ENCODE assay signal across 13 cellular contexts in the genomic region with DNA sequence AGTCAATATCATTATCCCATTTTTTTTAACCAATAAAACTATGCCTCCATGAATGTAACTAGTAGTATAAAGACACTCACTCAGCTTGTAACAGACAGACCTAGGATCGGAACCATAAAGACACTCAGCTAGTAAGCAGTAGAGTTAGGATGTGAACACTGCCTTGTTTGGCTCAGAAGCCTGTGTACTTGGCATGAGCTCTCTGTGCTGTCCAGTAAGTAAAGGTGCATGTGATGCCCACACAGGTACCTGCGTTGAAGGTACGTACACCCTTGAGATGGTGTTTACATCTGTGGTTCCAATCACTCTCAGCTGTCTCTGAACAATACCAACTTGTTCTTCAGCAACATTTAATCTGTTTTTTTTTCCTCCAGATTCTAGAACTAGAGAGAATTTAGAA.
DNase-seq lines count a peak whose midpoint lies in the region; ATAC-seq and TF ChIP-seq lines count a peak whose summit lies in the region.
"Had no signal": no experiment of that assay in that cellular context is flagged by ENCODE, and none has a peak within 500 bp of the region (broad histone marks: within the 10 kb centered on the region; RNA-seq: fewer than 3 reads in every experiment).

No MANE protein-coding gene starts in this region.

- H3K4me3 Mint-ChIP-seq in natural killer cell treated with Interleukin-12 subunit alpha and Interleukin-12 subunit beta and Interleukin-15 and Interleukin-18, amount 100 ng/mL, for 72 hours = peak overlapping the region; percentile 62
- H3K4me3 Mint-ChIP-seq in natural killer cell = no peak overlapping the region
- H3K4me3 Mint-ChIP-seq in activated T-helper 1 cell treated with anti-CD3 and anti-CD28 coated beads, Interleukin-12 subunit alpha, Interleukin-12 subunit beta, Interleukin-2, Interleukin-4 antibody, amounts not matched to agents 30 ng/mL and 10 ng/mL and 1 ng/mL, durations not matched to agents 14 hours and 24 hours and 36 hours = no peak overlapping the region
- no peak overlapping the region for H3K4me3 Mint-ChIP-seq in memory B cell

- H3K9me3 Mint-ChIP-seq in natural killer cell treated with Interleukin-12 subunit alpha and Interleukin-12 subunit beta and Interleukin-15 and Interleukin-18, amount 100 ng/mL, for 72 hours = peaks cover 3% of the 10 kb centered on the region
- H3K9me3 Mint-ChIP-seq in natural killer cell (no peaks in the 10 kb centered on the region), memory B cell (no peaks in the 10 kb centered on the region)
- H3K9me3 Mint-ChIP-seq in activated T-helper 1 cell treated with anti-CD3 and anti-CD28 coated beads, Interleukin-12 subunit alpha, Interleukin-12 subunit beta, Interleukin-2, Interleukin-4 antibody, amounts not matched to agents 30 ng/mL and 10 ng/mL and 1 ng/mL, durations not matched to agents 14 hours and 24 hours and 36 hours = no peaks in the 10 kb centered on the region

- peaks cover 12% of the 10 kb centered on the region for H3K36me3 Mint-ChIP-seq in natural killer cell treated with Interleukin-12 subunit alpha and Interleukin-12 subunit beta and Interleukin-15 and Interleukin-18, amount 100 ng/mL, for 72 hours
- H3K36me3 Mint-ChIP-seq in natural killer cell (no peaks in the 10 kb centered on the region), memory B cell (no peaks in the 10 kb centered on the region)
- H3K36me3 Mint-ChIP-seq in activated T-helper 1 cell treated with anti-CD3 and anti-CD28 coated beads, Interleukin-12 subunit alpha, Interleukin-12 subunit beta, Interleukin-2, Interleukin-4 antibody, amounts not matched to agents 30 ng/mL and 10 ng/mL and 1 ng/mL, durations not matched to agents 14 hours and 24 hours and 36 hours (ENCODE audit: low read depth) = peaks cover 2% of the 10 kb centered on the region

- no peaks in the 10 kb centered on the region for H3K27me3 Mint-ChIP-seq in natural killer cell treated with Interleukin-12 subunit alpha and Interleukin-12 subunit beta and Interleukin-15 and Interleukin-18, amount 100 ng/mL, for 72 hours
- peaks cover 0 to 16% of the 10 kb centered on the region in 2 donors for H3K27me3 Mint-ChIP-seq in natural killer cell (ENCODE audit: low read depth in 2 of 2)
- H3K27me3 Mint-ChIP-seq in activated T-helper 1 cell treated with anti-CD3 and anti-CD28 coated beads, Interleukin-12 subunit alpha, Interleukin-12 subunit beta, Interleukin-2, Interleukin-4 antibody, amounts not matched to agents 30 ng/mL and 10 ng/mL and 1 ng/mL, durations not matched to agents 14 hours and 24 hours and 36 hours (ENCODE audit: insufficient read depth) = no peaks in the 10 kb centered on the region
- no peaks in the 10 kb centered on the region for H3K27me3 Mint-ChIP-seq in memory B cell

- H3K4me1 Mint-ChIP-seq in natural killer cell treated with Interleukin-12 subunit alpha and Interleukin-12 subunit beta and Interleukin-15 and Interleukin-18, amount 100 ng/mL, for 72 hours (ENCODE audit: low read depth in 2 of 2) = peaks cover 79 to 93% of the 10 kb centered on the region in 2 donors
- H3K4me1 Mint-ChIP-seq in natural killer cell (peaks cover 19% of the 10 kb centered on the region in 2 donors), memory B cell (peaks cover 47% of the 10 kb centered on the region)
- H3K4me1 Mint-ChIP-seq in activated T-helper 1 cell treated with anti-CD3 and anti-CD28 coated beads, Interleukin-12 subunit alpha, Interleukin-12 subunit beta, Interleukin-2, Interleukin-4 antibody, amounts not matched to agents 30 ng/mL and 10 ng/mL and 1 ng/mL, durations not matched to agents 14 hours and 24 hours and 36 hours (ENCODE audit: low read depth) = peaks cover 94% of the 10 kb centered on the region

- H3K27ac Mint-ChIP-seq in natural killer cell treated with Interleukin-12 subunit alpha and Interleukin-12 subunit beta and Interleukin-15 and Interleukin-18, amount 100 ng/mL, for 72 hours = peak overlapping the region; percentile 96 to 99
- no peak overlapping the region for H3K27ac Mint-ChIP-seq in natural killer cell
- H3K27ac Mint-ChIP-seq in activated T-helper 1 cell treated with anti-CD3 and anti-CD28 coated beads, Interleukin-12 subunit alpha, Interleukin-12 subunit beta, Interleukin-2, Interleukin-4 antibody, amounts not matched to agents 30 ng/mL and 10 ng/mL and 1 ng/mL, durations not matched to agents 14 hours and 24 hours and 36 hours = peak overlapping the region; percentile 88
- peak overlapping the region; percentile 88 for H3K27ac Mint-ChIP-seq in memory B cell

- intact Hi-C loops in natural killer cell (cut with micrococcal nuclease) = no loop called here
- intact Hi-C loops in activated T-helper 1 cell treated with anti-CD3 and anti-CD28 coated beads, Interleukin-12 subunit alpha, Interleukin-12 subunit beta, Interleukin-2, Interleukin-4 antibody, amounts not matched to agents 30 ng/mL and 10 ng/mL and 1 ng/mL, durations not matched to agents 14 hours and 24 hours and 36 hours (cut with micrococcal nuclease) = loop anchor here (1.0 to 10.0 kb wide), 9 partner anchors 24 to 1360 kb away; no protein-coding TSS in a partner anchor

- no peak for TF ChIP-seq CTCF in natural killer cell (IDR thresholded peaks at IDR 0.05)

- DNase-seq in natural killer cell treated with Interleukin-12 subunit alpha and Interleukin-12 subunit beta and Interleukin-15 and Interleukin-18, amount 100 ng/mL, for 72 hours (ENCODE audit: low spot score) = no peak
- DNase-seq in natural killer cell = no peak
- DNase-seq in activated T-helper 1 cell treated with anti-CD3 and anti-CD28 coated beads, Interleukin-12 subunit alpha, Interleukin-12 subunit beta, Interleukin-2, Interleukin-4 antibody, amounts not matched to agents 30 ng/mL and 10 ng/mL and 1 ng/mL, durations not matched to agents 14 hours and 24 hours and 36 hours (ENCODE audit: low spot score) = no peak
- no peak for DNase-seq in memory B cell (ENCODE audit: low spot score in 2 of 2)
- DNase-seq in NCI-H2227 treated with DMSO at 0.1 percent for 48 hours (lab: John Stamatoyannopoulos, UW) = no peak
- DNase-seq in NCI-H187 treated with DMSO at 0.1 percent for 48 hours (lab: John Stamatoyannopoulos, UW) = no peak
- no peak for DNase-seq in AG08396 (ENCODE audit: low spot score)
- DNase-seq: colonic mucosa, midbrain, NCI-H1694 treated with DMSO at 0.1 percent for 48 hours, NCI-H82, stomach had no signal

- peak in 1 of 2 donors; percentile 4 for ATAC-seq in natural killer cell treated with Interleukin-12 subunit alpha and Interleukin-12 subunit beta and Interleukin-15 and Interleukin-18, amount 100 ng/mL, for 72 hours
- no peak for ATAC-seq in natural killer cell
- ATAC-seq in memory B cell (ENCODE audit: low read depth) = no peak
- ATAC-seq in HG02759 (IDR thresholded peaks at IDR 0.05; ENCODE audit: unreplicated experiment) = no peak

Comparison
In these comparisons a context has a peak if more than half of its experiments do, and no peak if none do; other contexts are left out.
1. H3K27ac Mint-ChIP-seq: peak in natural killer cell treated with Interleukin-12 subunit alpha and Interleukin-12 subunit beta and Interleukin-15 and Interleukin-18, amount 100 ng/mL, for 72 hours (2 of 2), activated T-helper 1 cell treated with anti-CD3 and anti-CD28 coated beads, Interleukin-12 subunit alpha, Interleukin-12 subunit beta, Interleukin-2, Interleukin-4 antibody, amounts not matched to agents 30 ng/mL and 10 ng/mL and 1 ng/mL, durations not matched to agents 14 hours and 24 hours and 36 hours (single experiment) and memory B cell (single experiment); none in natural killer cell (0 of 2).